In the genomic region with DNA sequence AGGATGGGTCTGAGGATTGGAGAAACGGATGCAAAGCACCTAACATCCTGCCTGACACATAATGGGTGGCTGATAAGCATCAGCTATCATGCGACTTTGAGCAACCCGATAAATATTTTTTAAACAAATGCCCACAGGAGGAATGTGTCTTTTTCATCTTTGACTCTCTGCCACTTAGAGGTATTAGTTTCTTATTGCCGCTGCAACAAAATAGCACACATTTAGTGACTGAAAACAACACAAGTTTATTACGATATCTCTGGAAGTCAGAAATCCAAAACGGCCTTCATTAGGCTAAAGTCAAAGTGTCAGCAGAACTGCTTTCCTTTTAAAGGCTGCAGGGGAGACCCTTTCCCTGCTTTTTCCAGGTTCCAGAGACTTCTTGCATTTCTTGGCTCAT, we compare ENCODE assay signal across 29 cellular contexts.
"Had no signal": no experiment of that assay in that cellular context is flagged by ENCODE, and none has a peak within 500 bp of the region (broad histone marks: within the 10 kb centered on the region; RNA-seq: fewer than 3 reads in every experiment).

No MANE protein-coding gene starts in this region.

- H3K9me3 Mint-ChIP-seq: dendritic cell treated with granulocyte-macrophage colony-stimulating factor and Interleukin-4, amounts not matched to agents 40 ng/mL and 50 ng/mL, for 4 days; effector memory CD8-positive, alpha-beta T cell; endodermal cell had no signal

- H3K4me1 ChIP-seq: colonic mucosa, esophagus muscularis mucosa, gastrocnemius medialis, gastroesophageal sphincter had no signal

- H3K4me3 Mint-ChIP-seq: dendritic cell treated with granulocyte-macrophage colony-stimulating factor and Interleukin-4, amounts not matched to agents 40 ng/mL and 50 ng/mL, for 4 days; effector memory CD8-positive, alpha-beta T cell; endodermal cell had no signal

- DNase-seq: colonic mucosa; cortex of kidney; dermis blood vessel endothelial cell; dorsolateral prefrontal cortex; effector CD4-positive, alpha-beta T cell; effector CD8-positive, alpha-beta T cell; effector memory CD4-positive, alpha-beta T cell; effector memory CD8-positive, alpha-beta T cell; endodermal cell; erythroblast; esophagus squamous epithelium; foreskin fibroblast; foreskin keratinocyte; foreskin melanocyte; gastrocnemius medialis; glutamatergic neuron; head of caudate nucleus; heart left ventricle; heart right ventricle had no signal

- FAIRE-seq: colon, endometrium, endothelial cell of umbilical vein, frontal cortex had no signal

- H3K27me3 Mint-ChIP-seq: effector memory CD8-positive, alpha-beta T cell had no signal

- H3K27me3 ChIP-seq: colonic mucosa, dorsolateral prefrontal cortex, esophagus muscularis mucosa, esophagus squamous epithelium, foreskin keratinocyte, gastrocnemius medialis, gastroesophageal sphincter, heart left ventricle, heart right ventricle had no signal

- H3K4me3 ChIP-seq: colonic mucosa, coronary artery, dorsolateral prefrontal cortex, esophagus muscularis mucosa, esophagus squamous epithelium, gastrocnemius medialis, gastroesophageal sphincter, heart left ventricle, heart right ventricle had no signal

- H3K9me3 ChIP-seq: colonic mucosa, esophagus muscularis mucosa, esophagus squamous epithelium, gastrocnemius medialis, heart left ventricle, heart right ventricle had no signal

- H3K27ac ChIP-seq: colonic mucosa, coronary artery, dorsolateral prefrontal cortex, epithelial cell of prostate, esophagus muscularis mucosa, esophagus squamous epithelium, foreskin keratinocyte, gastrocnemius medialis, gastroesophageal sphincter, heart left ventricle, heart right ventricle had no signal

- H3K27ac Mint-ChIP-seq: dendritic cell treated with granulocyte-macrophage colony-stimulating factor and Interleukin-4, amounts not matched to agents 40 ng/mL and 50 ng/mL, for 4 days; effector memory CD8-positive, alpha-beta T cell; endodermal cell had no signal

- H3K36me3 ChIP-seq: colonic mucosa, esophagus muscularis mucosa, esophagus squamous epithelium, gastrocnemius medialis, gastroesophageal sphincter, heart left ventricle, heart right ventricle had no signal

- ATAC-seq: effector memory CD8-positive, alpha-beta T cell; esophagus mucosa; foreskin keratinocyte; gastrocnemius medialis; gastroesophageal sphincter; heart left ventricle; heart right ventricle had no signal
